8 cellular contexts compared by ENCODE assay signal in genomic region chr2:28276076-28276618, GRCh38.
A peak's percentile ranks its signal among the peaks of the same experiment; 100 is the strongest.
DNase-seq lines count a peak whose midpoint lies in the region; ATAC-seq, FAIRE-seq and TF ChIP-seq lines count a peak whose summit lies in the region.

No MANE protein-coding gene starts in this region.

- H4K8ac ChIP-seq in IMR-90 (ENCODE audit: low read depth in 2 of 2, low read length in 2 of 2), result peak overlapping the region; percentile 37 to 93

- peak overlapping the region; percentile 88 for H3K4ac ChIP-seq in IMR-90 (ENCODE audit: low read depth, low read length)

- 0% methylated on average over 1 of the region's 11 CpGs; no CpG with 5 or more reads in 1 of the 2 experiments for WGBS in IMR-90 (ENCODE audit: extremely low coverage in 2 of 2, insufficient read length in 1 of 2), 2 experiments
- 38% methylated on average over 11 of the region's 11 CpGs for whole genome bisulfite sequencing in prostate gland

- peak; percentile 90 for ATAC-seq in IMR-90 (ENCODE audit: low read depth)
- ATAC-seq in activated naive CD4-positive, alpha-beta T cell treated with anti-CD3 and anti-CD28 coated beads, Interleukin-2, amount 50 U/mL, for 72 hours, result peak; percentile 87 to 95

- peak overlapping the region; percentile 97 for H2AK5ac ChIP-seq in IMR-90 (ENCODE audit: low read depth, low read length)

- no peaks in the 10 kb centered on the region for H4K20me1 ChIP-seq in IMR-90 (ENCODE audit: insufficient read depth, low read length)

- TF ChIP-seq CTCF in MCF 10A (IDR thresholded peaks at IDR 0.05; ENCODE audit: unreplicated experiment) (no peak), breast epithelium (IDR thresholded peaks at IDR 0.05) (no peak), IMR-90 (conservative IDR thresholded peaks at IDR 0.05; ENCODE audit: low read depth, low read length) (no peak), kidney (IDR thresholded peaks at IDR 0.05; ENCODE audit: borderline replicate concordance, extremely low read depth, insufficient read depth) (no peak), tibial artery (IDR thresholded peaks at IDR 0.05) (no peak), prostate gland (IDR thresholded peaks at IDR 0.05) (no peak)

- in situ Hi-C loops in IMR-90 (cut with MboI; ENCODE audit: low sequenced_read_pairs), result no loop called here

- H3K4me1 Mint-ChIP-seq in MCF 10A (ENCODE audit: insufficient read depth, unreplicated experiment), result peaks cover 48% of the 10 kb centered on the region

- DNase-seq in MCF 10A (ENCODE audit: unreplicated experiment), result peak; percentile 94
- no peak for DNase-seq in breast epithelium (ENCODE audit: low spot score in 2 of 2)
- peak; percentile 100 for DNase-seq in IMR-90
- peak in 1 of 2 donors; percentile 15 for DNase-seq in activated naive CD4-positive, alpha-beta T cell treated with anti-CD3 and anti-CD28 coated beads, Interleukin-2, amount 50 U/mL, for 72 hours (ENCODE audit: low spot score in 2 of 2)
- DNase-seq in kidney, result no peak
- DNase-seq in tibial artery, result no peak
- DNase-seq in prostate gland (ENCODE audit: low spot score), result no peak
- no peak for DNase-seq in C1 segment of cervical spinal cord (lab: John Stamatoyannopoulos, UW)

- peaks cover 34% of the 10 kb centered on the region for H3K9me1 ChIP-seq in IMR-90 (ENCODE audit: insufficient read depth, low read length)

- H2BK5ac ChIP-seq in IMR-90 (ENCODE audit: low read depth, low read length, poor library complexity, severe bottlenecking), result peak overlapping the region; percentile 98

- H3K4me3 ChIP-seq in breast epithelium (no peak overlapping the region), IMR-90 (ENCODE audit: insufficient read depth, low read depth, low read length) (no peak overlapping the region), kidney (ENCODE audit: low read length in 2 of 2) (no peak overlapping the region), tibial artery (no peak overlapping the region), prostate gland (no peak overlapping the region)

- H3K36me3 ChIP-seq in breast epithelium (no peaks in the 10 kb centered on the region), IMR-90 (ENCODE audit: control insufficient read depth, insufficient read depth, low read length) (no peaks in the 10 kb centered on the region), kidney (ENCODE audit: control insufficient read depth in 1 of 2, insufficient read depth in 2 of 2, low read length in 2 of 2) (no peaks in the 10 kb centered on the region), tibial artery (no peaks in the 10 kb centered on the region), prostate gland (no peaks in the 10 kb centered on the region)

- H3K27me3 ChIP-seq in breast epithelium, result no peaks in the 10 kb centered on the region
- no peaks in the 10 kb centered on the region for H3K27me3 ChIP-seq in IMR-90 (ENCODE audit: control insufficient read depth, insufficient read depth, low read length)
- no peaks in the 10 kb centered on the region for H3K27me3 ChIP-seq in tibial artery
- no peaks in the 10 kb centered on the region for H3K27me3 ChIP-seq in prostate gland (replicated peaks; ENCODE audit: insufficient read depth)

- BruUV-seq in MCF 10A (replicated peaks; lab: Mats Ljungman, UMichigan) (no TSS peak), IMR-90 (replicated peaks; lab: Mats Ljungman, UMichigan) (no TSS peak)

- dilution Hi-C loops in IMR-90 (cut with HindIII; ENCODE audit: low sequenced_read_pairs, unreplicated experiment), result no loop called here

- peak overlapping the region; percentile 41 for H3K4me2 ChIP-seq in IMR-90 (ENCODE audit: low read depth, low read length)

- peak overlapping the region; percentile 89 for H3K23ac ChIP-seq in IMR-90 (ENCODE audit: low read depth, low read length)

- H3K27ac ChIP-seq in breast epithelium, result no peak overlapping the region
- peak overlapping the region; percentile 89 for H3K27ac ChIP-seq in IMR-90 (ENCODE audit: insufficient read depth, low read length)
- H3K27ac ChIP-seq in kidney (ENCODE audit: low read depth in 2 of 2, low read length in 2 of 2), result no peak overlapping the region
- peak overlapping the region; percentile 20 to 53 for H3K27ac ChIP-seq in tibial artery
- no peak overlapping the region for H3K27ac ChIP-seq in prostate gland

- H3K56ac ChIP-seq in IMR-90 (ENCODE audit: extremely low read depth, insufficient read depth, low read length), result peak overlapping the region; percentile 69

- peak overlapping the region; percentile 88 for H4K91ac ChIP-seq in IMR-90 (ENCODE audit: insufficient read depth, low read depth, low read length)

- POLR2A ChIA-PET in MCF 10A (lab: Yijun Ruan, JAX) (interaction anchor here (0.7 to 12.4 kb wide), 42 partner anchors 8 to 589 kb away, joined by 3 to 277 read pairs (median 7); partner anchors contain the start of genes BABAM2, FOSL2, MRPL33 and RBKS), IMR-90 (lab: Charles Lee; ENCODE audit: unreplicated experiment) (interaction anchor here (0.6 kb wide), 1 partner anchor 120 kb away, joined by 4 read pairs; no protein-coding TSS in a partner anchor)

- peak; percentile 36 for TF ChIP-seq RAD21 in IMR-90 (IDR thresholded peaks at IDR 0.05; ENCODE audit: low read length)

- peak overlapping the region; percentile 91 for H3K18ac ChIP-seq in IMR-90 (ENCODE audit: low read depth, low read length)

- H3K27me3 Mint-ChIP-seq in MCF 10A (ENCODE audit: insufficient read depth, unreplicated experiment), result no peaks in the 10 kb centered on the region

- peak overlapping the region; percentile 78 for H3K14ac ChIP-seq in IMR-90 (replicated peaks; ENCODE audit: low read depth, low read length)

- no peaks in the 10 kb centered on the region for H3K9me3 ChIP-seq in breast epithelium
- no peaks in the 10 kb centered on the region for H3K9me3 ChIP-seq in IMR-90 (ENCODE audit: control insufficient read depth, insufficient read depth, low read length)
- no peaks in the 10 kb centered on the region for H3K9me3 ChIP-seq in kidney (ENCODE audit: control insufficient read depth in 1 of 2, low read length in 2 of 2)
- no peaks in the 10 kb centered on the region for H3K9me3 ChIP-seq in tibial artery
- no peaks in the 10 kb centered on the region for H3K9me3 ChIP-seq in prostate gland

- H3K27ac Mint-ChIP-seq in MCF 10A (ENCODE audit: low read depth, unreplicated experiment), result peak overlapping the region; percentile 88
- no peak overlapping the region for H3K27ac Mint-ChIP-seq in activated naive CD4-positive, alpha-beta T cell treated with anti-CD3 and anti-CD28 coated beads, Interleukin-2, amount 50 U/mL, for 72 hours

- peak overlapping the region; percentile 32 for H3K4me3 Mint-ChIP-seq in MCF 10A (ENCODE audit: unreplicated experiment)

- FAIRE-seq in kidney (lab: Jason Lieb, UNC), result peak; percentile 19

- H4K5ac ChIP-seq in IMR-90 (ENCODE audit: low read depth, low read length), result peak overlapping the region; percentile 77

- H2AK9ac ChIP-seq in IMR-90 (replicated peaks; ENCODE audit: low read depth, low read length, poor library complexity), result no peak overlapping the region

- intact Hi-C loops in MCF 10A (cut with micrococcal nuclease), result loop anchor here (10.0 kb wide), 2 partner anchors 521 to 571 kb away; no protein-coding TSS in a partner anchor
- intact Hi-C loops in breast epithelium (cut with DNase I; ENCODE audit: low total_unique reads), result no loop called here
- intact Hi-C loops in IMR-90 (cut with micrococcal nuclease), result loop anchor here (2.0 kb wide), 1 partner anchor 115 kb away; no protein-coding TSS in a partner anchor
- intact Hi-C loops in kidney (cut with DNase I), result no loop called here
- intact Hi-C loops in tibial artery (cut with DNase I; ENCODE audit: low total_unique reads), result no loop called here
- intact Hi-C loops in prostate gland (cut with DNase I), result no loop called here

- H3K4me1 ChIP-seq in breast epithelium, result no peaks in the 10 kb centered on the region
- H3K4me1 ChIP-seq in IMR-90 (ENCODE audit: control insufficient read depth, insufficient read depth, low read length), result peaks cover 20% of the 10 kb centered on the region
- peaks cover 10 to 12% of the 10 kb centered on the region in 2 donors for H3K4me1 ChIP-seq in kidney (ENCODE audit: control insufficient read depth in 1 of 2, insufficient read depth in 1 of 2, low read depth in 1 of 2, low read length in 2 of 2)
- H3K4me1 ChIP-seq in tibial artery, result peaks cover 0 to 28% (median 15%) of the 10 kb centered on the region in 4 donors
- no peaks in the 10 kb centered on the region for H3K4me1 ChIP-seq in prostate gland (replicated peaks)

- H3K36me3 Mint-ChIP-seq in MCF 10A (ENCODE audit: insufficient read depth, unreplicated experiment), result peaks cover 6% of the 10 kb centered on the region
- peaks cover 5 to 13% of the 10 kb centered on the region in 2 donors for H3K36me3 Mint-ChIP-seq in activated naive CD4-positive, alpha-beta T cell treated with anti-CD3 and anti-CD28 coated beads, Interleukin-2, amount 50 U/mL, for 72 hours

- H2BK20ac ChIP-seq in IMR-90 (ENCODE audit: low read depth, low read length), result peak overlapping the region; percentile 96

- H3K9me3 Mint-ChIP-seq in MCF 10A (ENCODE audit: unreplicated experiment), result no peaks in the 10 kb centered on the region
- H3K9me3 Mint-ChIP-seq in activated naive CD4-positive, alpha-beta T cell treated with anti-CD3 and anti-CD28 coated beads, Interleukin-2, amount 50 U/mL, for 72 hours, result peaks cover 0 to 5% of the 10 kb centered on the region in 2 donors

- peak overlapping the region; percentile 95 for H2BK120ac ChIP-seq in IMR-90 (ENCODE audit: low read depth, low read length)

- peak overlapping the region; percentile 84; the same call in 2 of the 3 replicates for H2BK15ac ChIP-seq in IMR-90 (ENCODE audit: low read depth, low read length)

- TF ChIP-seq POLR2A in breast epithelium (IDR thresholded peaks at IDR 0.05), result no peak
- no peak for TF ChIP-seq POLR2A in IMR-90 (IDR thresholded peaks at IDR 0.05; ENCODE audit: low read depth, low read length)
- TF ChIP-seq POLR2A in prostate gland (IDR thresholded peaks at IDR 0.05), result no peak

- CTCF ChIA-PET in MCF 10A (lab: Yijun Ruan, JAX) (interaction anchor here (0.7 to 1.8 kb wide), 10 partner anchors 8 to 571 kb away, joined by 3 to 9 read pairs (median 4); no protein-coding TSS in a partner anchor), IMR-90 (lab: Yijun Ruan, JAX) (interaction anchor here (0.6 to 0.7 kb wide), 5 partner anchors 42 to 347 kb away, joined by 3 to 6 read pairs (median 6); no protein-coding TSS in a partner anchor)

- H2AFZ ChIP-seq in IMR-90 (replicated peaks; ENCODE audit: low read length, poor library complexity), result peak overlapping the region; percentile 83

- peaks cover 0 to 15% of the 10 kb centered on the region in 2 experiments; a peak in 3 of 4 replicates for H3K79me1 ChIP-seq in IMR-90 (ENCODE audit: low read depth in 1 of 2, low read length in 2 of 2)

- H3K9ac ChIP-seq in IMR-90 (ENCODE audit: low read depth, low read length) (peak overlapping the region; percentile 39), kidney (ENCODE audit: low read length in 2 of 2) (no peak overlapping the region)

TF ChIP-seq in IMR-90, 13 proteins besides CTCF, POLR2A, EP300 and RAD21 (continues in another document):
- peak; percentile 75 for TF ChIP-seq MAFK (IDR thresholded peaks at IDR 0.05; ENCODE audit: low read depth, low read length)
- no peak for TF ChIP-seq MXI1 (IDR thresholded peaks at IDR 0.05; ENCODE audit: borderline replicate concordance, low read depth, low read length)
- TF ChIP-seq BHLHE40 (IDR thresholded peaks at IDR 0.05; ENCODE audit: low read depth, low read length), result peak; percentile 73; the same call in 1 of the 2 replicates
- TF ChIP-seq RFX5 (IDR thresholded peaks at IDR 0.05; ENCODE audit: low read depth, low read length), result no peak
- no peak for TF ChIP-seq RCOR1 (IDR thresholded peaks at IDR 0.05; ENCODE audit: insufficient replicate concordance, low read length)

Comparison
In these comparisons a context has a peak if more than half of its experiments do, and no peak if none do; other contexts are left out.
1. DNase-seq: peak in MCF 10A (single experiment) and IMR-90 (single experiment); none in breast epithelium (0 of 2), kidney (single experiment), tibial artery (0 of 2), prostate gland (single experiment) and C1 segment of cervical spinal cord (0 of 14).
2. intact Hi-C loops: an anchor here in MCF 10A (10.0 kb wide) and IMR-90 (2.0 kb wide); none called in breast epithelium, kidney, tibial artery and prostate gland.
3. H3K27ac ChIP-seq: peak in IMR-90 (single experiment) and tibial artery (2 of 2); none in breast epithelium (0 of 2), kidney (0 of 2) and prostate gland (0 of 2).